ENCODE assay signal across 1 cellular context in genomic region chr22:46522743-46523300, GRCh38.
A peak's percentile ranks its signal among the peaks of the same experiment; 100 is the strongest.
TF ChIP-seq lines count a peak whose summit lies in the region.

No MANE protein-coding gene starts in this region.

TF ChIP-seq in HEK293, 187 proteins besides CTCF, POLR2A, EP300 and RAD21 (continued from another document):
- peak; percentile 78 for TF ChIP-seq PRDM6 (tag by site-specific recombination; IDR thresholded peaks at IDR 0.05)
- TF ChIP-seq ZNF341 (tag by site-specific recombination; IDR thresholded peaks at IDR 0.05; ENCODE audit: low read depth) = peak; percentile 41
- TF ChIP-seq ZNF561 (tag by site-specific recombination; IDR thresholded peaks at IDR 0.05; ENCODE audit: borderline replicate concordance) = no peak
- peak; percentile 50; the same call in 1 of the 2 replicates for TF ChIP-seq OSR2 (tag by site-specific recombination; IDR thresholded peaks at IDR 0.05)
- TF ChIP-seq ZXDB (tag by site-specific recombination; IDR thresholded peaks at IDR 0.05) = 0 out of 2 replicates have a peak, but pooled peaks have one; percentile 15
- no peak for TF ChIP-seq ZNF311 (tag by site-specific recombination; IDR thresholded peaks at IDR 0.05; ENCODE audit: borderline replicate concordance)
- TF ChIP-seq BCL6B (tag by site-specific recombination; IDR thresholded peaks at IDR 0.05) = no peak
- peak; percentile 88 for TF ChIP-seq ZIC2 (tag by site-specific recombination; IDR thresholded peaks at IDR 0.05)
- no peak for TF ChIP-seq ZNF658 (tag by site-specific recombination; IDR thresholded peaks at IDR 0.05)
- TF ChIP-seq HOXD13 (CRISPR knock-in tag; IDR thresholded peaks at IDR 0.05; ENCODE audit: borderline replicate concordance) = no peak
- TF ChIP-seq TCF7L2 (IDR thresholded peaks at IDR 0.05; ENCODE audit: borderline replicate concordance, low read depth, low read length) = peak; percentile 88; the same call in 1 of the 2 replicates
TF ChIP-seq in HEK293: peak in this region for 6.
